9 cellular contexts compared by ENCODE assay signal in genomic region chr7:92716825-92717580, GRCh38.
DNase-seq lines count a peak whose midpoint lies in the region; ATAC-seq and TF ChIP-seq lines count a peak whose summit lies in the region.
"Had no signal": no experiment of that assay in that cellular context is flagged by ENCODE, and none has a peak within 500 bp of the region (broad histone marks: within the 10 kb centered on the region; RNA-seq: fewer than 3 reads in every experiment).

No MANE protein-coding gene starts in this region.

- H3K36me3 ChIP-seq in DND-41 (ENCODE audit: insufficient read depth, low read length): peaks cover 91% of the 10 kb centered on the region
- no peaks in the 10 kb centered on the region for H3K36me3 ChIP-seq in sigmoid colon

- 95% methylated on average over 4 of the region's 4 CpGs for WGBS in sigmoid colon, 2 donors

- peaks cover 99% of the 10 kb centered on the region for H3K79me2 ChIP-seq in DND-41 (ENCODE audit: insufficient read depth, low read length)

- peaks cover 12% of the 10 kb centered on the region for H3K4me1 Mint-ChIP-seq in WTC11

- H3K4me1 ChIP-seq in DND-41 (ENCODE audit: insufficient read depth, low read length) (peaks cover 34% of the 10 kb centered on the region), sigmoid colon (peaks cover 0 to 39% (median 34%) of the 10 kb centered on the region in 4 donors)

- no peak overlapping the region for H3K4me3 Mint-ChIP-seq in WTC11

- no peak overlapping the region for H3K9ac ChIP-seq in DND-41 (ENCODE audit: low read depth, low read length)

- H3K27ac ChIP-seq in DND-41 (ENCODE audit: low read length) (peak overlapping the region; percentile 61; the same call in 1 of the 2 replicates), epithelial cell of prostate (peak overlapping the region; percentile 78), sigmoid colon (peak overlapping the region; percentile 81 to 89 (median 88))

- CTCF ChIA-PET in WTC11 (lab: Charles Lee): no interaction called here

- H3K9me3 Mint-ChIP-seq in WTC11: no peaks in the 10 kb centered on the region

- ATAC-seq in DND-41 (ENCODE audit: insufficient read depth, low read depth) (no peak), WTC11 (no peak), HG03196 (IDR thresholded peaks at IDR 0.05; ENCODE audit: unreplicated experiment) (no peak)

- H3K4me3 ChIP-seq in DND-41 (ENCODE audit: low read depth in 1 of 2, low read length in 2 of 2): no peak overlapping the region
- H3K4me3 ChIP-seq in sigmoid colon: peak overlapping the region in 3 of 4 donors; percentile 45 to 55 (median 54)

- no peak for DNase-seq in DND-41
- no peak for DNase-seq in WTC11 (ENCODE audit: low spot score)
- DNase-seq in epithelial cell of prostate (ENCODE audit: low read depth, low spot score): no peak
- DNase-seq in sigmoid colon: no peak
- no peak for DNase-seq in NCI-H82 (lab: John Stamatoyannopoulos, UW)
- DNase-seq in medulla oblongata (ENCODE audit: extremely low spot score): no peak
- no peak for DNase-seq in dedifferentiated amniotic fluid mesenchymal stem cell (ENCODE audit: extremely low spot score)
- DNase-seq: activated effector memory CD4-positive, alpha-beta T cell treated with Interleukin-2 at 50 U/mL for 16 hours had no signal

- H3K36me3 Mint-ChIP-seq in WTC11: no peaks in the 10 kb centered on the region

- no peak overlapping the region for H3K27ac Mint-ChIP-seq in WTC11

- no peak overlapping the region for H3K4me2 ChIP-seq in DND-41 (ENCODE audit: insufficient read depth, low read length)

- no peak overlapping the region for H2AFZ ChIP-seq in DND-41 (ENCODE audit: low read depth, low read length)

- intact Hi-C loops in sigmoid colon (cut with DNase I): loop anchor here (5.0 kb wide), 1 partner anchor 50 kb away; no protein-coding TSS in a partner anchor

- TF ChIP-seq EP300 in sigmoid colon (IDR thresholded peaks at IDR 0.05): no peak

- TF ChIP-seq CTCF in DND-41 (IDR thresholded peaks at IDR 0.05; ENCODE audit: borderline replicate concordance, extremely low read depth, low read length, poor library complexity, severe bottlenecking): no peak
- no peak for TF ChIP-seq CTCF in WTC11 (IDR thresholded peaks at IDR 0.05)
- no peak for TF ChIP-seq CTCF in sigmoid colon (IDR thresholded peaks at IDR 0.05)

- POLR2A ChIA-PET in WTC11 (lab: Charles Lee): interaction anchor here (0.6 kb wide), 1 partner anchor 687 kb away, joined by 4 read pairs; no protein-coding TSS in a partner anchor

- H3K27me3 ChIP-seq in DND-41 (ENCODE audit: insufficient read depth, low read length, poor library complexity) (no peaks in the 10 kb centered on the region), sigmoid colon (no peaks in the 10 kb centered on the region)

- H3K9me3 ChIP-seq in DND-41 (ENCODE audit: insufficient read depth, low read length, severe bottlenecking) (no peaks in the 10 kb centered on the region), sigmoid colon (no peaks in the 10 kb centered on the region)

- TF ChIP-seq POLR2A in sigmoid colon (IDR thresholded peaks at IDR 0.05): no peak

- H3K27me3 Mint-ChIP-seq in WTC11 (ENCODE audit: low read depth): no peaks in the 10 kb centered on the region

- H4K20me1 ChIP-seq in DND-41 (ENCODE audit: insufficient read depth, low read length): peaks cover 22% of the 10 kb centered on the region

TF ChIP-seq in WTC11, 78 proteins besides CTCF, POLR2A, EP300 and RAD21:
- TF ChIP-seq E2F4 (CRISPR knock-in tag; IDR thresholded peaks at IDR 0.05; ENCODE audit: borderline replicate concordance, low read depth) (no peak), ZNF121 (CRISPR knock-in tag; IDR thresholded peaks at IDR 0.05) (0 out of 2 replicates have a peak, but pooled peaks have one; percentile 26), ZNF512 (CRISPR knock-in tag; IDR thresholded peaks at IDR 0.05; ENCODE audit: borderline replicate concordance) (peak; percentile 44; the same call in 1 of the 2 replicates)

Comparison
In these comparisons a context has a peak if more than half of its experiments do, and no peak if none do; other contexts are left out.
1. H3K4me3 ChIP-seq: peak in sigmoid colon (3 of 4); none in DND-41 (0 of 2).
2. Peak in every context shown above with its lines, with median percentiles within 50 percentile points of each other: H3K27ac ChIP-seq.